Comparison of ENCODE assay signal across 12 cellular contexts in the genomic region with DNA sequence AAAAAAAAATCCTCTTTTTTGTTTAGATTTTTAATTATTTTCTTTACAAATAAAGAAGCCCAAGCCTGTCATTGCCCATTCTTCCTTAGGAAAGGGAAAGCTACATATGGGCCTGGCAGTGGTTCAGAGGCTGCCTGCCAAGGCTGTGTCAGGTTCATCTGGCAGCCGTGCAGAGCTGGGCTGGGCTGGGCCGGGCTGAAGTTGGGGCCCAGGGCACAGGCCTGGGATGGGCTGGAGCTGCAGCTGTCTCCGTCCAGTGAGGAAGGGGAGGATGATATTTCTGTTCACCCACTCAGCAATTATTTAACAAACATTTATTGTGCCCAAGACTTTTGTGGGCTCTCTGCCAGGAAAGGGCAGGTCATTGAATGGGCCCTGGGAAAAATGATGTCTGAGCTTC. TPM values are rescaled to one million over a fixed set of nuclear protein-coding genes. Genes with fewer than 3 reads are reported as not detected.
DNase-seq lines count a peak whose midpoint lies in the region; ATAC-seq and TF ChIP-seq lines count a peak whose summit lies in the region.
"Had no signal": no experiment of that assay in that cellular context is flagged by ENCODE, and none has a peak within 500 bp of the region (broad histone marks: within the 10 kb centered on the region; RNA-seq: fewer than 3 reads in every experiment).

No MANE protein-coding gene starts in this region.

- H2AFZ ChIP-seq in trophoblast cell (ENCODE audit: insufficient read depth, low read length, poor library complexity) (no peak overlapping the region), neural progenitor cell (replicated peaks) (no peak overlapping the region)

- H3K79me2 ChIP-seq in trophoblast cell (ENCODE audit: control insufficient read depth, insufficient read depth, low read length, poor library complexity): no peaks in the 10 kb centered on the region
- H3K79me2 ChIP-seq in neural progenitor cell (ENCODE audit: low read depth): no peaks in the 10 kb centered on the region

- no peak overlapping the region for H4K91ac ChIP-seq in trophoblast cell (ENCODE audit: low read depth, low read length)

- H3K79me1 ChIP-seq in trophoblast cell (ENCODE audit: low read length): no peaks in the 10 kb centered on the region

- no peaks in the 10 kb centered on the region for H4K20me1 ChIP-seq in neural progenitor cell (ENCODE audit: low read depth)

- H2BK120ac ChIP-seq in trophoblast cell (ENCODE audit: insufficient read depth, low read length, poor library complexity): no peak overlapping the region

- 0 to 14% methylated on average over 2 of the region's 3 CpGs for WGBS in gastroesophageal sphincter (ENCODE audit: low coverage in 1 of 2), 2 donors
- no CpG with 5 or more reads among the region's 3 CpGs for WGBS in trophoblast cell (ENCODE audit: extremely low coverage, insufficient coverage, insufficient read length)

- H3K36me3 ChIP-seq in SJCRH30 (no peaks in the 10 kb centered on the region), gastroesophageal sphincter (no peaks in the 10 kb centered on the region), trophoblast cell (ENCODE audit: control insufficient read depth in 1 of 2, insufficient read depth in 2 of 2, low read length in 2 of 2) (no peaks in the 10 kb centered on the region), neural progenitor cell (no peaks in the 10 kb centered on the region)

- no peak overlapping the region for H3K18ac ChIP-seq in trophoblast cell (ENCODE audit: low read length)

- H3K27ac ChIP-seq in SJCRH30 (no peak overlapping the region), gastroesophageal sphincter (no peak overlapping the region), trophoblast cell (ENCODE audit: low read depth, low read length) (no peak overlapping the region), neural progenitor cell (no peak overlapping the region)

- peaks cover 1% of the 10 kb centered on the region for H3K9me3 Mint-ChIP-seq in neural progenitor cell
- H3K9me3 Mint-ChIP-seq: CD4-positive, alpha-beta memory T cell; natural killer cell treated with Interleukin-12 subunit alpha and Interleukin-12 subunit beta and Interleukin-15 and Interleukin-18, amount 100 ng/mL, for 72 hours had no signal

- no peak overlapping the region for H2BK5ac ChIP-seq in trophoblast cell (ENCODE audit: low read depth, low read length, poor library complexity)

- H3K4me1 Mint-ChIP-seq in neural progenitor cell: peaks cover 6% of the 10 kb centered on the region
- H3K4me1 Mint-ChIP-seq: CD4-positive, alpha-beta memory T cell had no signal

- H3K9ac ChIP-seq in trophoblast cell (ENCODE audit: low read length) (no peak overlapping the region), neural progenitor cell (no peak overlapping the region)

- no peak overlapping the region for H4K12ac ChIP-seq in trophoblast cell (ENCODE audit: low read depth, low read length)

- in situ Hi-C loops in G401 (cut with HindIII; ENCODE audit: low sequenced_read_pairs): no loop called here

- H3K4me1 ChIP-seq in SJCRH30 (peaks cover 5% of the 10 kb centered on the region; the same call in 1 of the 2 replicates), gastroesophageal sphincter (peaks cover 0 to 8% (median 0%) of the 10 kb centered on the region in 3 donors), trophoblast cell (ENCODE audit: control insufficient read depth in 1 of 2, insufficient read depth in 2 of 2, low read length in 2 of 2) (no peaks in the 10 kb centered on the region), neural progenitor cell (peaks cover 4% of the 10 kb centered on the region)

- H3K4me3 ChIP-seq in SJCRH30 (no peak overlapping the region), gastroesophageal sphincter (no peak overlapping the region), trophoblast cell (ENCODE audit: low read depth, low read length) (no peak overlapping the region), neural progenitor cell (no peak overlapping the region)

- ATAC-seq in gastroesophageal sphincter (peak; percentile 48), GM18502 (IDR thresholded peaks at IDR 0.05; ENCODE audit: poor library complexity, unreplicated experiment) (no peak)
- ATAC-seq: natural killer cell treated with Interleukin-12 subunit alpha and Interleukin-12 subunit beta and Interleukin-15 and Interleukin-18, amount 100 ng/mL, for 72 hours had no signal

- TF ChIP-seq EP300 in gastroesophageal sphincter (IDR thresholded peaks at IDR 0.05): no peak

- H3K27me3 ChIP-seq in SJCRH30: no peaks in the 10 kb centered on the region
- no peaks in the 10 kb centered on the region for H3K27me3 ChIP-seq in gastroesophageal sphincter
- H3K27me3 ChIP-seq in trophoblast cell (ENCODE audit: insufficient read depth, low read length): no peaks in the 10 kb centered on the region
- H3K27me3 ChIP-seq in neural progenitor cell: no peaks in the 10 kb centered on the region

- H3K36me3 Mint-ChIP-seq in neural progenitor cell: no peaks in the 10 kb centered on the region
- H3K36me3 Mint-ChIP-seq: CD4-positive, alpha-beta memory T cell; natural killer cell treated with Interleukin-12 subunit alpha and Interleukin-12 subunit beta and Interleukin-15 and Interleukin-18, amount 100 ng/mL, for 72 hours had no signal

- TF ChIP-seq CTCF in gastroesophageal sphincter (IDR thresholded peaks at IDR 0.05): no peak
- TF ChIP-seq CTCF in neural progenitor cell (IDR thresholded peaks at IDR 0.05): no peak

- no peak overlapping the region for H2AK5ac ChIP-seq in trophoblast cell (ENCODE audit: low read length)

- DNase-seq in G401 (ENCODE audit: low spot score) (peak; percentile 91), SJCRH30 (peak; percentile 52 to 74), pons (ENCODE audit: low spot score) (peak; percentile 80), trophoblast cell (no peak), neural progenitor cell (ENCODE audit: low spot score) (no peak)
- DNase-seq in activated CD8-positive, alpha-beta memory T cell treated with anti-CD3 and anti-CD28 coated beads for 24 hours: no peak
- DNase-seq: activated naive CD4-positive, alpha-beta T cell treated with anti-CD3 and anti-CD28 coated beads, Interleukin-2, amount 50 U/mL, for 16 hours; CD4-positive, alpha-beta memory T cell; SHP77 treated with DMSO at 0.1 percent for 48 hours had no signal

- no peak overlapping the region for H3K23ac ChIP-seq in trophoblast cell (ENCODE audit: low read length)

- H3K9me3 ChIP-seq in SJCRH30 (replicated peaks) (no peaks in the 10 kb centered on the region), gastroesophageal sphincter (no peaks in the 10 kb centered on the region), trophoblast cell (ENCODE audit: insufficient read depth, low read depth, low read length) (peaks cover 1% of the 10 kb centered on the region), neural progenitor cell (ENCODE audit: low read depth) (no peaks in the 10 kb centered on the region)

- H3K4me2 ChIP-seq in trophoblast cell (ENCODE audit: low read length) (no peak overlapping the region), neural progenitor cell (no peak overlapping the region)

- H3F3A ChIP-seq in neural progenitor cell (ENCODE audit: low read depth): no peaks in the 10 kb centered on the region

- no peak overlapping the region for H4K8ac ChIP-seq in trophoblast cell (ENCODE audit: low read depth, low read length)

- no peak overlapping the region for H3K4me3 Mint-ChIP-seq in neural progenitor cell
- H3K4me3 Mint-ChIP-seq: CD4-positive, alpha-beta memory T cell; natural killer cell treated with Interleukin-12 subunit alpha and Interleukin-12 subunit beta and Interleukin-15 and Interleukin-18, amount 100 ng/mL, for 72 hours had no signal

- no peak overlapping the region for H3K14ac ChIP-seq in trophoblast cell (ENCODE audit: low read length)

- H3K27ac Mint-ChIP-seq in neural progenitor cell: no peak overlapping the region
- H3K27ac Mint-ChIP-seq: CD4-positive, alpha-beta memory T cell had no signal

- H3K4ac ChIP-seq in trophoblast cell (ENCODE audit: low read depth, low read length): no peak overlapping the region

- no peak overlapping the region for H2BK12ac ChIP-seq in trophoblast cell (ENCODE audit: low read length)

- no peak for TF ChIP-seq POLR2A in gastroesophageal sphincter (IDR thresholded peaks at IDR 0.05)

- H3K27me3 Mint-ChIP-seq in neural progenitor cell (ENCODE audit: insufficient read depth, low read depth): peaks cover 4% of the 10 kb centered on the region

RNA-seq across cellular contexts. Expression of a gene that starts 4.6 kb away (rescaled TPM):
- total RNA-seq in G401 (2014; rRNA removed; shearing (Covaris generic)): 1.8 TPM in 1 of 2 replicates, not detected in the other
- 7.2 and 10.0 TPM in 2 replicates for total RNA-seq in SJCRH30 (2014; rRNA removed; shearing (Covaris generic))
- total RNA-seq in gastroesophageal sphincter (1 to 10 TPM; 2.8 to 9.7 (median 7.5) TPM), neural progenitor cell (ENCODE audit: low replicate concordance) (14.7 and 23.4 TPM in 2 replicates)
- polyA plus RNA-seq in trophoblast cell (2013): 12.3 and 14.1 TPM in 2 replicates

RNA-seq across cellular contexts. Expression of a gene that starts 11.4 kb away (rescaled TPM):
- total RNA-seq in G401 (2014; rRNA removed; shearing (Covaris generic)): 85.4 and 112 TPM in 2 replicates
- total RNA-seq in SJCRH30 (2014; rRNA removed; shearing (Covaris generic)): 52.2 and 63.4 TPM in 2 replicates
- total RNA-seq in gastroesophageal sphincter: 10 to 100 TPM; 19.7 to 26.5 (median 25.5) TPM
- polyA plus RNA-seq in trophoblast cell (2013): 55.0 and 60.3 TPM in 2 replicates
- 27.0 and 28.4 TPM in 2 replicates for total RNA-seq in neural progenitor cell (ENCODE audit: low replicate concordance)

Comparison
In these comparisons a context has a peak if more than half of its experiments do, and no peak if none do; other contexts are left out.
1. DNase-seq: peak in G401 (single experiment), SJCRH30 (2 of 2) and pons (single experiment); none in activated CD8-positive, alpha-beta memory T cell treated with anti-CD3 and anti-CD28 coated beads for 24 hours (single experiment), trophoblast cell (0 of 2) and neural progenitor cell (single experiment).